Comparison of ENCODE assay signal across 8 cellular contexts in genomic region chr6:166627039-166627874, GRCh38. TPM values are rescaled to one million over a fixed set of nuclear protein-coding genes. Genes with fewer than 3 reads are reported as not detected.
DNase-seq lines count a peak whose midpoint lies in the region; ATAC-seq and TF ChIP-seq lines count a peak whose summit lies in the region.

TSS of gene RPS6KA2 (minus strand) at chr6:166627251. CDS start at chr6:166627019, 232 bp downstream.

- H3K4me1 ChIP-seq in BE2C: peaks cover 4% of the 10 kb centered on the region

- no peaks in the 10 kb centered on the region for H3K9me3 ChIP-seq in BE2C

- no peaks in the 10 kb centered on the region for H3K36me3 ChIP-seq in BE2C

- H3K27ac ChIP-seq in cingulate gyrus (ENCODE audit: low read depth, low read length): peak within 1 kb of the TSS; percentile 88

- peak; percentile 93 for ATAC-seq in HG03439 (IDR thresholded peaks at IDR 0.05; ENCODE audit: unreplicated experiment)

- DNase-seq in BE2C (peak; percentile 100), GM19238 (ENCODE audit: insufficient read length, low spot score) (peak; percentile 92), NCI-H510A (lab: John Stamatoyannopoulos, UW) (peak; percentile 91), kidney glomerular epithelial cell (lab: John Stamatoyannopoulos, UW) (peak; percentile 98)
- DNase-seq in activated CD4-positive, alpha-beta T cell treated with anti-CD3 and anti-CD28 coated beads for 4 hours: peak; percentile 100
- DNase-seq in stimulated activated CD4-positive, alpha-beta T cell treated with anti-CD3 and anti-CD28 coated beads, Interleukin-15, amount 100 ng/mL, for 48 hours (ENCODE audit: low read depth in 2 of 2): peak; percentile 99 to 100

- no peak for TF ChIP-seq CTCF in BE2C (IDR thresholded peaks at IDR 0.05; ENCODE audit: low read depth, low read length)

- H3K27me3 ChIP-seq in BE2C: no peaks in the 10 kb centered on the region

- H3K4me3 ChIP-seq in BE2C (ENCODE audit: low read depth, low read length): peak within 1 kb of the TSS; percentile 86

RNA-seq across cellular contexts. Expression of gene RPS6KA2, which starts in this region (rescaled TPM):
- 27.7 TPM for polyA plus RNA-seq in BE2C (2012; ENCODE audit: insufficient read depth, insufficient read length, low read depth)

Comparison
In these comparisons a context has a peak if more than half of its experiments do, and no peak if none do; other contexts are left out.
1. Peak in every context shown above with its lines: DNase-seq, ATAC-seq, H3K4me3 ChIP-seq and H3K27ac ChIP-seq.